ENCODE assay signal across 31 cellular contexts in the genomic region with DNA sequence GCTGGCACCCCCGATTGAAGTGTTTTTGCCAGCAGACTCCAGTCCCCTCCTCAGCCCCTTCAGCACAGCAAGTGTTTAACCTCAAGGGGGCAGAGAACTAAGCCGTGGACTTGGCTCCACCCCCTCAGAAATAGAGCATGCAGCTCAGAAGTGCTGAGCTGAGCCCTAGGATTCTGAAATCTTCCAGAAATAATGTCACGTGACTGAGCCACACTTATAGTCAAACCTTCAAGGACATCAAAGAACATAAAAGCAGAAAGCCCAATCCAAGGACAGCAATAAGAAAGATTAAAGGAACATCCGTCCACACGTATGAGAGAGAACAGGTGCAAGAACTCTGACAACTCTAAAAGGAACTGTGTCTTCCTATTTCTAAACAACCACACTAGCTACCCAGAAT.
"Had no signal": no experiment of that assay in that cellular context is flagged by ENCODE, and none has a peak within 500 bp of the region (broad histone marks: within the 10 kb centered on the region; RNA-seq: fewer than 3 reads in every experiment).

No MANE protein-coding gene starts in this region.

- H3K27me3 ChIP-seq: adrenal gland, body of pancreas, esophagus squamous epithelium had no signal

- H3K4me3 ChIP-seq: adrenal gland, body of pancreas, esophagus squamous epithelium had no signal

- ATAC-seq: activated CD4-positive, CD25-positive, alpha-beta regulatory T cell treated with anti-CD3 and anti-CD28 coated beads, Interleukin-2, amount 50 U/mL, for 24 hours; activated CD8-positive, alpha-beta T cell treated with anti-CD3 and anti-CD28 coated beads, Interleukin-2, amount 10 ng/mL, durations not matched to agents 7 days and 5 days; activated naive CD8-positive, alpha-beta T cell treated with anti-CD3 and anti-CD28 coated beads, Interleukin-2, amount 50 U/mL, for 24 hours; activated T-cell treated with anti-CD3 and anti-CD28 coated beads, Interleukin-2, amount 50 U/mL, for 4 hours; body of pancreas; effector memory CD8-positive, alpha-beta T cell; T-helper 17 cell had no signal

- H3K27ac ChIP-seq: adrenal gland, body of pancreas, epithelial cell of prostate, esophagus squamous epithelium, WERI-Rb-1 had no signal

- H3K36me3 ChIP-seq: adrenal gland, esophagus squamous epithelium, WERI-Rb-1 had no signal

- H3K4me3 Mint-ChIP-seq: activated B cell treated with CpG ODN at 0.5 μM for 24 hours; activated CD4-positive, alpha-beta memory T cell treated with anti-CD3 and anti-CD28 coated beads for 36 hours; activated CD4-positive, alpha-beta T cell treated with anti-CD3 and anti-CD28 coated beads, Interleukin-2, amount 10 ng/mL, durations not matched to agents 24 days and 14 days; activated CD8-positive, alpha-beta T cell treated with anti-CD3 and anti-CD28 coated beads, Interleukin-2, amount 10 ng/mL, durations not matched to agents 7 days and 5 days; activated naive CD4-positive, alpha-beta T cell treated with anti-CD3 and anti-CD28 coated beads for 36 hours; activated naive CD4-positive, alpha-beta T cell treated with anti-CD3 and anti-CD28 coated beads, Interleukin-2, amount 50 U/mL, for 24 hours; activated naive CD8-positive, alpha-beta T cell treated with anti-CD3 and anti-CD28 coated beads for 36 hours; activated naive CD8-positive, alpha-beta T cell treated with anti-CD3 and anti-CD28 coated beads, Interleukin-2, amount 50 U/mL, for 24 hours; activated T-cell treated with anti-CD3 and anti-CD28 coated beads, Interleukin-2, amount 50 U/mL, for 4 hours; effector memory CD8-positive, alpha-beta T cell; T-helper 17 cell; T-helper 2 cell treated with Interferon-gamma antibody and Interleukin-4, amounts not matched to agents 5 μg/mL and 100 μg/mL, for 36 hours had no signal

- H3K4me1 Mint-ChIP-seq: activated B cell treated with CpG ODN at 0.5 μM for 24 hours; activated CD4-positive, alpha-beta T cell treated with anti-CD3 and anti-CD28 coated beads, Interleukin-2, amount 10 ng/mL, durations not matched to agents 24 days and 14 days; activated naive CD4-positive, alpha-beta T cell treated with anti-CD3 and anti-CD28 coated beads, Interleukin-2, amount 50 U/mL, for 24 hours; activated naive CD8-positive, alpha-beta T cell treated with anti-CD3 and anti-CD28 coated beads for 36 hours; activated naive CD8-positive, alpha-beta T cell treated with anti-CD3 and anti-CD28 coated beads, Interleukin-2, amount 50 U/mL, for 24 hours; T-helper 17 cell had no signal

- H3K36me3 Mint-ChIP-seq: activated CD4-positive, alpha-beta memory T cell treated with anti-CD3 and anti-CD28 coated beads for 36 hours; activated naive CD4-positive, alpha-beta T cell treated with anti-CD3 and anti-CD28 coated beads, Interleukin-2, amount 50 U/mL, for 24 hours; activated naive CD8-positive, alpha-beta T cell treated with anti-CD3 and anti-CD28 coated beads for 36 hours had no signal

- H3K27ac Mint-ChIP-seq: activated B cell treated with CpG ODN at 0.5 μM for 24 hours; activated CD4-positive, alpha-beta memory T cell treated with anti-CD3 and anti-CD28 coated beads for 36 hours; activated CD4-positive, alpha-beta T cell treated with anti-CD3 and anti-CD28 coated beads, Interleukin-2, amount 10 ng/mL, durations not matched to agents 24 days and 14 days; activated CD8-positive, alpha-beta T cell treated with anti-CD3 and anti-CD28 coated beads, Interleukin-2, amount 10 ng/mL, durations not matched to agents 7 days and 5 days; activated naive CD4-positive, alpha-beta T cell treated with anti-CD3 and anti-CD28 coated beads for 36 hours; activated naive CD4-positive, alpha-beta T cell treated with anti-CD3 and anti-CD28 coated beads, Interleukin-2, amount 50 U/mL, for 24 hours; activated naive CD8-positive, alpha-beta T cell treated with anti-CD3 and anti-CD28 coated beads for 36 hours; activated naive CD8-positive, alpha-beta T cell treated with anti-CD3 and anti-CD28 coated beads, Interleukin-2, amount 50 U/mL, for 24 hours; activated T-helper 2 cell treated with anti-CD3 and anti-CD28 coated beads, Interferon-gamma antibody, Interleukin-2, Interleukin-4, amounts not matched to agents 10 μg/mL and 5 μg/mL and 100 μg/mL, durations not matched to agents 14 hours and 24 hours and 36 hours; effector memory CD8-positive, alpha-beta T cell; T-helper 17 cell; T-helper 2 cell treated with Interferon-gamma antibody and Interleukin-4, amounts not matched to agents 5 μg/mL and 100 μg/mL, for 36 hours had no signal

- DNase-seq: activated B cell treated with CpG ODN at 0.5 μM for 24 hours; activated CD4-positive, alpha-beta memory T cell treated with anti-CD3 and anti-CD28 coated beads for 36 hours; activated CD4-positive, alpha-beta T cell treated with anti-CD3 and anti-CD28 coated beads, Interleukin-2, amount 10 ng/mL, durations not matched to agents 24 days and 14 days; activated CD8-positive, alpha-beta memory T cell treated with anti-CD3 and anti-CD28 coated beads, Interleukin-2, amount 50 U/mL, for 48 hours; activated CD8-positive, alpha-beta T cell treated with anti-CD3 and anti-CD28 coated beads, Interleukin-2, amount 10 ng/mL, durations not matched to agents 7 days and 5 days; activated effector memory CD4-positive, alpha-beta T cell treated with anti-CD3 and anti-CD28 coated beads, Interleukin-2, amount 50 U/mL, for 16 hours; activated naive CD4-positive, alpha-beta T cell treated with anti-CD3 and anti-CD28 coated beads for 36 hours; activated naive CD8-positive, alpha-beta T cell treated with anti-CD3 and anti-CD28 coated beads for 36 hours; activated naive CD8-positive, alpha-beta T cell treated with anti-CD3 and anti-CD28 coated beads, Interleukin-2, amount 50 U/mL, for 24 hours; activated T-cell treated with anti-CD3 and anti-CD28 coated beads for 4 hours; activated T-cell treated with anti-CD3 and anti-CD28 coated beads, Interleukin-2, amount 50 U/mL, for 4 hours; adrenal gland; amygdala; body of pancreas; caudate nucleus; cortex of kidney; dermis blood vessel endothelial cell; effector CD4-positive, alpha-beta T cell; effector memory CD8-positive, alpha-beta T cell; esophagus squamous epithelium; foreskin melanocyte; head of caudate nucleus; T-helper 1 cell; T-helper 17 cell; T1000; WERI-Rb-1 had no signal

- H3K9me3 ChIP-seq: adrenal gland, body of pancreas had no signal

- H3K4me1 ChIP-seq: adrenal gland, body of pancreas, esophagus squamous epithelium had no signal

- H3K27me3 Mint-ChIP-seq: activated B cell treated with CpG ODN at 0.5 μM for 24 hours; activated CD4-positive, alpha-beta memory T cell treated with anti-CD3 and anti-CD28 coated beads for 36 hours; activated CD4-positive, alpha-beta T cell treated with anti-CD3 and anti-CD28 coated beads, Interleukin-2, amount 10 ng/mL, durations not matched to agents 24 days and 14 days; activated naive CD4-positive, alpha-beta T cell treated with anti-CD3 and anti-CD28 coated beads, Interleukin-2, amount 50 U/mL, for 24 hours; activated naive CD8-positive, alpha-beta T cell treated with anti-CD3 and anti-CD28 coated beads for 36 hours; activated naive CD8-positive, alpha-beta T cell treated with anti-CD3 and anti-CD28 coated beads, Interleukin-2, amount 50 U/mL, for 24 hours; effector memory CD8-positive, alpha-beta T cell; T-helper 17 cell had no signal
